In genomic region chr9:99221266-99221622, GRCh38 we compare ENCODE assay signal across 8 cellular contexts. TPM values are rescaled to one million over a fixed set of nuclear protein-coding genes. Genes with fewer than 3 reads are reported as not detected.
DNase-seq lines count a peak whose midpoint lies in the region; ATAC-seq, FAIRE-seq and TF ChIP-seq lines count a peak whose summit lies in the region.

No MANE protein-coding gene starts in this region.

- H2BK20ac ChIP-seq in H1 (ENCODE audit: low read length) = no peak overlapping the region

- H3K56ac ChIP-seq in H1 (replicated peaks; ENCODE audit: insufficient read length, low read depth, low read length) = peak overlapping the region; percentile 84

- no peak overlapping the region for H3K14ac ChIP-seq in H1 (ENCODE audit: insufficient read length)

- peak overlapping the region; percentile 80 to 87 for H3K4me2 ChIP-seq in H1 (ENCODE audit: insufficient read depth in 1 of 2, low read depth in 2 of 2, low read length in 2 of 2)

- FAIRE-seq in H1 (lab: Jason Lieb, UNC) = no peak

- POLR2A ChIA-PET in H1 (lab: Charles Lee; ENCODE audit: partially characterized antibody) = interaction anchor here (0.9 to 3.6 kb wide), 13 partner anchors 9 to 1131 kb away, joined by 3 to 38 read pairs (median 4); partner anchors contain the start of gene TEX10

- H2BK5ac ChIP-seq in H1 (ENCODE audit: low read depth, low read length) = 0 out of 2 replicates have a peak overlapping the region, but pooled peaks have one; percentile 96

- WGBS in H1 (ENCODE audit: extremely low coverage in 1 of 2, insufficient coverage in 1 of 2, insufficient read length in 1 of 2, insufficient replicate concordance in 2 of 2, low coverage in 1 of 2, low lambda C conversion rate in 2 of 2, missing lambda C conversion rate in 1 of 2), 2 experiments = 1% methylated on average over 9 of the region's 26 CpGs; no CpG with 5 or more reads in 1 of the 2 experiments

- TF ChIP-seq CTCF in H1 (IDR thresholded peaks at IDR 0.05; ENCODE audit: control extremely low read depth in 1 of 3, insufficient read depth in 1 of 3, low read depth in 1 of 3, low read length in 3 of 3) (no peak), neutrophil (IDR thresholded peaks at IDR 0.05) (no peak)

- H3K4me1 ChIP-seq in H1 (replicated peaks in 1 of 4; ENCODE audit: control insufficient read depth in 3 of 4, insufficient read depth in 4 of 4, low read length in 3 of 4) (peaks cover 0 to 3% (median 2%) of the 10 kb centered on the region in 4 experiments; a peak in 4 of 7 replicates), neutrophil (ENCODE audit: control insufficient read depth in 1 of 2, insufficient read depth in 1 of 2, low read depth in 1 of 2, low read length in 1 of 2) (peaks cover 25 to 27% of the 10 kb centered on the region in 2 experiments)

- H2AFZ ChIP-seq in H1 (ENCODE audit: low read length) = no peak overlapping the region

- peaks cover 0 to 25% (median 8%) of the 10 kb centered on the region in 4 experiments; a peak in 5 of 8 replicates for H3K36me3 ChIP-seq in H1 (ENCODE audit: control insufficient read depth in 2 of 4, insufficient read depth in 4 of 4, low read length in 3 of 4)
- H3K36me3 ChIP-seq in neutrophil = peaks cover 20% of the 10 kb centered on the region

- H3K23me2 ChIP-seq in H1 (ENCODE audit: low read depth, low read length) = peaks cover 9% of the 10 kb centered on the region

- H3K4ac ChIP-seq in H1 (replicated peaks; ENCODE audit: insufficient read length, low read depth, low read length) = no peak overlapping the region

- H3K9ac ChIP-seq in H1 (replicated peaks in 1 of 4; ENCODE audit: extremely low read depth in 1 of 4, low read depth in 3 of 4, low read length in 3 of 4) = peak overlapping the region; percentile 85 to 96 (median 94)

- no peaks in the 10 kb centered on the region for H3K27me3 ChIP-seq in H1 (replicated peaks in 1 of 4; ENCODE audit: control insufficient read depth in 3 of 4, extremely low read depth in 1 of 4, insufficient read depth in 3 of 4, low read length in 3 of 4)
- H3K27me3 ChIP-seq in neutrophil = no peaks in the 10 kb centered on the region

- no peak overlapping the region for H3K23ac ChIP-seq in H1 (ENCODE audit: insufficient read length)

- H3K79me1 ChIP-seq in H1 (ENCODE audit: low read depth, low read length) = peaks cover 4% of the 10 kb centered on the region; the same call in 1 of the 2 replicates

- no peak for TF ChIP-seq POLR2A in H1 (IDR thresholded peaks at IDR 0.05; ENCODE audit: control extremely low read depth in 1 of 2, low read depth in 2 of 2, low read length in 2 of 2)

- no peak overlapping the region for H4K91ac ChIP-seq in H1 (replicated peaks; ENCODE audit: insufficient read length, low read length)

- H4K20me1 ChIP-seq in H1 (replicated peaks in 1 of 2; ENCODE audit: control insufficient read depth in 1 of 2, insufficient read depth in 2 of 2, low read length in 2 of 2) = peaks cover 6 to 16% of the 10 kb centered on the region in 2 experiments

- H3K9me3 ChIP-seq in H1 (ENCODE audit: insufficient read depth in 2 of 2, low read depth in 1 of 2, low read length in 1 of 2) = no peaks in the 10 kb centered on the region
- H3K9me3 ChIP-seq in neutrophil = no peaks in the 10 kb centered on the region

- peaks cover 13 to 93% of the 10 kb centered on the region in 2 experiments for H3K79me2 ChIP-seq in H1 (ENCODE audit: control insufficient read depth in 1 of 2, insufficient read depth in 2 of 2, low read length in 2 of 2)

- H2BK120ac ChIP-seq in H1 (replicated peaks; ENCODE audit: low read depth, low read length) = no peak overlapping the region

- no peak overlapping the region for H2BK12ac ChIP-seq in H1 (ENCODE audit: low read depth, low read length)

- peak overlapping the region; percentile 98 for H4K5ac ChIP-seq in H1 (ENCODE audit: insufficient read length, low read depth, low read length)

- ATAC-seq in GM18858 (IDR thresholded peaks at IDR 0.05; ENCODE audit: unreplicated experiment) = peak; percentile 9
- no peak for ATAC-seq in HG03039 (IDR thresholded peaks at IDR 0.05; ENCODE audit: unreplicated experiment)
- no peak for ATAC-seq in HG02610 (IDR thresholded peaks at IDR 0.05; ENCODE audit: unreplicated experiment)

- CTCF ChIA-PET in H1 (lab: Charles Lee; ENCODE audit: partially characterized antibody) = interaction anchor here (1.3 to 3.2 kb wide), 4 partner anchors 11 to 59 kb away, joined by 5 to 29 read pairs (median 11); no protein-coding TSS in a partner anchor

- peak overlapping the region; percentile 99 for H3K27ac ChIP-seq in H1 (ENCODE audit: low read depth, low read length)
- H3K27ac ChIP-seq in neutrophil = peak overlapping the region; percentile 94

- DNase-seq in MV-4-11 (lab: John Stamatoyannopoulos, UW) (peak; percentile 30), H1 (ENCODE audit: low read depth in 1 of 2, low spot score in 2 of 2) (no peak), NAMALWA (ENCODE audit: low spot score) (no peak), kidney glomerular epithelial cell (lab: John Stamatoyannopoulos, UW) (no peak)

- H3K18ac ChIP-seq in H1 (ENCODE audit: extremely low read depth, low read length) = no peak overlapping the region

- TF ChIP-seq RAD21 in H1 (IDR thresholded peaks at IDR 0.05 in 1 of 2, conservative IDR thresholded peaks at IDR 0.05 in 1 of 2; ENCODE audit: low read depth in 2 of 2, low read length in 2 of 2) = no peak

- H4K8ac ChIP-seq in H1 (ENCODE audit: extremely low read depth, insufficient read depth, low read length) = peak overlapping the region; percentile 95

- no peak overlapping the region for H2BK15ac ChIP-seq in H1 (ENCODE audit: low read length)

- TF ChIP-seq EP300 in H1 (IDR thresholded peaks at IDR 0.05; ENCODE audit: borderline replicate concordance in 1 of 2, low read depth in 2 of 2, low read length in 2 of 2) = no peak

- H2AK5ac ChIP-seq in H1 (ENCODE audit: low read depth, low read length) = no peak overlapping the region

- peak overlapping the region; percentile 73 to 98 (median 92) for H3K4me3 ChIP-seq in H1 (ENCODE audit: extremely low read depth in 1 of 4, insufficient read depth in 2 of 4, low read depth in 3 of 4, low read length in 4 of 4)
- peak overlapping the region; percentile 76 to 97 for H3K4me3 ChIP-seq in neutrophil (ENCODE audit: low read depth in 1 of 2, low read length in 1 of 2)

TF ChIP-seq in H1, 55 proteins besides CTCF, POLR2A, EP300 and RAD21:
- no peak for TF ChIP-seq JUN (IDR thresholded peaks at IDR 0.05; ENCODE audit: low read depth, low read length)
- TF ChIP-seq CHD1 (IDR thresholded peaks at IDR 0.05; ENCODE audit: low read depth, low read length) = no peak
- peak; percentile 91 for TF ChIP-seq CREB1 (IDR thresholded peaks at IDR 0.05)
- peak; percentile 69 for TF ChIP-seq KDM4A (IDR thresholded peaks at IDR 0.05; ENCODE audit: low read depth, low read length, severe bottlenecking)
- TF ChIP-seq NANOG (IDR thresholded peaks at IDR 0.05; ENCODE audit: insufficient read depth, low read depth, low read length, poor library complexity, severe bottlenecking) = no peak
- TF ChIP-seq E2F6 (IDR thresholded peaks at IDR 0.05) = 0 out of 2 replicates have a peak, but pooled peaks have one; percentile 10
- peak; percentile 63 for TF ChIP-seq SAP30 (IDR thresholded peaks at IDR 0.05; ENCODE audit: insufficient read depth, insufficient replicate concordance, low read length)

RNA-seq across cellular contexts. Expression of gene ALG2, which starts 0.5 kb away (rescaled TPM):
- 27.8 and 30.7 TPM in 2 replicates for total RNA-seq in H1 (2021; fragmentation: NEBNext Ultra II Directional; extraction: Animal tissue kit (Norgen Biotek cat#: 25700))
- polyA plus RNA-seq in H1 (2011; rRNA removed) = 26.7 and 27.1 TPM in 2 replicates
- polyA plus RNA-seq in H1 (2011; cell fraction: cytosol; rRNA removed) = 27.7 TPM
- 17.0 TPM for polyA plus RNA-seq in H1 (2011; cell fraction: nucleus; rRNA removed)
- polyA plus RNA-seq in H1 (2012, experiment 1 of 2) = 19.3 to 23.1 TPM (median 21.7 TPM) in 4 replicates
- 13.0 TPM for polyA plus RNA-seq in H1 (2012, experiment 2 of 2)
- polyA plus RNA-seq in H1 (2013, experiment 1 of 2) = 41.1 TPM
- polyA plus RNA-seq in H1 (2013, experiment 2 of 2) = 52.8 TPM
- polyA minus RNA-seq in H1 (2011; rRNA and poly(A)+ RNA removed) = 25.5 and 30.1 TPM in 2 replicates
- polyA minus RNA-seq in H1 (2011; cell fraction: cytosol; rRNA and poly(A)+ RNA removed) = 14.7 TPM
- 22.0 TPM for polyA minus RNA-seq in H1 (2011; cell fraction: nucleus; rRNA and poly(A)+ RNA removed)

RNA-seq across cellular contexts. Expression of gene SEC61B, which starts 0.8 kb away (rescaled TPM):
- 155 and 163 TPM in 2 replicates for total RNA-seq in H1 (2021; fragmentation: NEBNext Ultra II Directional; extraction: Animal tissue kit (Norgen Biotek cat#: 25700))
- 315 and 379 TPM in 2 replicates for polyA plus RNA-seq in H1 (2011; rRNA removed)
- 222 TPM for polyA plus RNA-seq in H1 (2011; cell fraction: cytosol; rRNA removed)
- polyA plus RNA-seq in H1 (2011; cell fraction: nucleus; rRNA removed) = 109 TPM
- 179 to 259 TPM (median 234 TPM) in 4 replicates for polyA plus RNA-seq in H1 (2012, experiment 1 of 2)
- 527 TPM for polyA plus RNA-seq in H1 (2012, experiment 2 of 2)
- 451 TPM for polyA plus RNA-seq in H1 (2013, experiment 1 of 2)
- polyA plus RNA-seq in H1 (2013, experiment 2 of 2) = 470 TPM
- polyA minus RNA-seq in H1 (2011; rRNA and poly(A)+ RNA removed) = 37.0 and 38.5 TPM in 2 replicates
- 32.5 TPM for polyA minus RNA-seq in H1 (2011; cell fraction: cytosol; rRNA and poly(A)+ RNA removed)
- 37.5 TPM for polyA minus RNA-seq in H1 (2011; cell fraction: nucleus; rRNA and poly(A)+ RNA removed)
